9 cellular contexts compared by ENCODE assay signal in genomic region chr17:50027639-50028206, GRCh38. TPM values are rescaled to one million over a fixed set of nuclear protein-coding genes. Genes with fewer than 3 reads are reported as not detected.
A peak's percentile ranks its signal among the peaks of the same experiment; 100 is the strongest.
DNase-seq lines count a peak whose midpoint lies in the region; ATAC-seq and TF ChIP-seq lines count a peak whose summit lies in the region.
"Had no signal": no experiment of that assay in that cellular context is flagged by ENCODE, and none has a peak within 500 bp of the region (broad histone marks: within the 10 kb centered on the region; RNA-seq: fewer than 3 reads in every experiment).

No MANE protein-coding gene starts in this region.

- no peaks in the 10 kb centered on the region for H3K9me3 ChIP-seq in heart left ventricle

- peaks cover 0 to 10% (median 0%) of the 10 kb centered on the region in 9 donors for H3K27me3 ChIP-seq in heart left ventricle

- peaks cover 3 to 20% (median 10%) of the 10 kb centered on the region in 12 donors for H3K4me1 ChIP-seq in heart left ventricle

- intact Hi-C loops in heart left ventricle (cut with DNase I) = loop anchor here in 7 of 10 donors (1.0 to 10.0 kb wide), 8 partner anchors 25 to 267 kb away; partner anchors contain the start of genes ITGA3 (in 1 of the 7) and PDK2 (in 1 of the 7)

- H3K36me3 ChIP-seq in heart left ventricle = no peaks in the 10 kb centered on the region

- DNase-seq in NOMO-1 treated with DMSO at 0.1 percent for 48 hours (lab: John Stamatoyannopoulos, UW; ENCODE audit: unreplicated experiment) = peak; percentile 49
- DNase-seq in NOMO-1 treated with dmso at 0.1 percent for 144 hours (lab: John Stamatoyannopoulos, UW; ENCODE audit: unreplicated experiment) = no peak
- peak; percentile 94 for DNase-seq in T1000 (lab: John Stamatoyannopoulos, UW)
- DNase-seq in heart left ventricle = peak; percentile 48 to 81 (median 66)
- peak; percentile 73 for DNase-seq in skeletal muscle cell (ENCODE audit: low read depth)
- DNase-seq in DMS153 (lab: John Stamatoyannopoulos, UW) = no peak
- DNase-seq: CD4-positive, CD25-positive, alpha-beta regulatory T cell had no signal

- H3K4me3 ChIP-seq in heart left ventricle = peak overlapping the region in 5 of 12 donors; percentile 1 to 34 (median 17)
- H3K4me3 ChIP-seq in skeletal muscle cell (ENCODE audit: low read depth, low read length) = peak overlapping the region; percentile 17

- 48 to 55% (median 50%) methylated on average over 13 to 14 of the region's 14 CpGs for WGBS in heart left ventricle, 4 donors

- H3K27ac ChIP-seq in heart left ventricle = no peak overlapping the region

- no peak for TF ChIP-seq CTCF in heart left ventricle (IDR thresholded peaks at IDR 0.05)

- TF ChIP-seq POLR2A in heart left ventricle (IDR thresholded peaks at IDR 0.05) = no peak

- ATAC-seq in heart left ventricle = peak in 3 of 4 donors; percentile 60 to 85 (median 72)
- ATAC-seq in GM19395 (IDR thresholded peaks at IDR 0.05; ENCODE audit: unreplicated experiment) = no peak
- ATAC-seq in HG03439 (IDR thresholded peaks at IDR 0.05; ENCODE audit: unreplicated experiment) = no peak

RNA-seq across cellular contexts. Expression of gene ITGA3, which starts 28.2 kb away (rescaled TPM):
- 10 to 100 TPM; 18.4 to 71.2 (median 23.6) TPM for total RNA-seq in heart left ventricle
- 10 to 100 TPM; 16.8 to 72.9 TPM for polyA plus RNA-seq in heart left ventricle

RNA-seq across cellular contexts. Expression of gene DLX3, which starts 32.7 kb away (rescaled TPM):
- total RNA-seq in heart left ventricle = under 1 TPM in 3 of 9 donors, not detected in 6; 0.09 to 0.61 (median 0.12) TPM
- polyA plus RNA-seq in heart left ventricle = under 1 TPM; 0.08 TPM
- total RNA-seq: CD4-positive, CD25-positive, alpha-beta regulatory T cell had no signal

RNA-seq across cellular contexts. Expression of gene DLX4, which starts 58.7 kb away (rescaled TPM):
- under 1 TPM in 1 of 9 donors, not detected in 8; 0.19 TPM for total RNA-seq in heart left ventricle
- polyA plus RNA-seq in heart left ventricle = under 1 TPM in 1 of 2 donors, not detected in 1; 0.03 TPM
- total RNA-seq: CD4-positive, CD25-positive, alpha-beta regulatory T cell had no signal
- polyA plus RNA-seq: CD4-positive, CD25-positive, alpha-beta regulatory T cell had no signal

Comparison
In these comparisons a context has a peak if more than half of its experiments do, and no peak if none do; other contexts are left out.
1. DNase-seq: peak in NOMO-1 treated with DMSO at 0.1 percent for 48 hours (single experiment), T1000 (single experiment), heart left ventricle (5 of 5) and skeletal muscle cell (single experiment); none in NOMO-1 treated with dmso at 0.1 percent for 144 hours (single experiment) and DMS153 (single experiment).
2. ATAC-seq: peak in heart left ventricle (3 of 4); none in GM19395 (single experiment) and HG03439 (single experiment).